Comparison of ENCODE assay signal across 1 cellular context in the genomic region with DNA sequence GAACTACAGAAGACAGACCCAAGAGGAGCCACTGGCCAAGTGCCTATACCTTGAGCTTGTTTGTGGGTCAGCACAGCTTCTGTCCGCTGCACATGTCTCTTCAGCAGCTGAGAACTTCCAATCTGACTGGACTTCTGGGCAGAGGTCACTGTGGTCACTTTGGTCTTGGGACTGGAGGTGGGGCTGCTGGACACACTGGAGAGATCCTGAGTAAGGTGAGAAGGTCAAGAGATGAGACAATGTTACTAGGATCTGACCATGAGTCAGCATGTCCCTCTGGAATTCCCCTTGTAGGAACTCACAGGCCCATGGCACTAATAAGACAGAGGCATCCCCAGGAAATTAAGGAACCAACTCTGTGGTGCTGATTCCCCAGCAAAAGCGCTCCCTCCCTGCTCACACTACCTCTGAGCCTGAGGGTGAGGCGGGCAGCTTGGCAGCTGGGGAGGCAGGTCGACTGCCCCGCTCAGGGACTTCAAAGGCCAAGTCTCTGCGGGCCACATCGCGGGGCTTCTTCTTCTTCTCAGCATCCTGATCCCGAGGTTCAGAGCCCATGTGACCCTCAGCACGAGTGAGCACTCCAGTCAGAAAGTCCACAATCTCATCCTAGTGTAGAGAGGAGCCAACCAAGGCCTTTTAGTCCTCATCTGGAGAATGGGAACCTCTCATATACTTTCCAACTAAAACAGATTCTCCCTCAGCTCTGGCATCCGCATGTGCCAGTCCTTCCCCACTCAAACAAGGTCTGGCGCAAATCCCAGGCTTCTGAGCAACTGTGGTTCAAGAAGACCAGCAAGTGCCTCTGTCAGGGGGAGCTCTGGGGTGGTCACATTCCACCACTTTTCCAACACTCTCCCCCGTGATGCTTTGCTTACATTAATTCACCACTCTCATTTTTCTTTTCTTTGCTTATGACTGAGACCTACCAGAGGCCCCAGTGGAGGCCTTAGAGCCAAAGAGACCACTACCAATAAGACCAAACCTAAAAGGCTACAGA.
TF ChIP-seq lines count a peak whose summit lies in the region.

No MANE protein-coding gene starts in this region.

TF ChIP-seq in HepG2, 621 proteins besides CTCF, POLR2A, EP300 and RAD21 (continued from another document):
- TF ChIP-seq, protein P1, sequence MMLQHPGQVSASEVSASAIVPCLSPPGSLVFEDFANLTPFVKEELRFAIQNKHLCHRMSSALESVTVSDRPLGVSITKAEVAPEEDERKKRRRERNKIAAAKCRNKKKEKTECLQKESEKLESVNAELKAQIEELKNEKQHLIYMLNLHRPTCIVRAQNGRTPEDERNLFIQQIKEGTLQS (CRISPR knock-in tag; IDR thresholded peaks at IDR 0.05): no peak
- no peak for TF ChIP-seq BCL6 (CRISPR knock-in tag; IDR thresholded peaks at IDR 0.05)
- TF ChIP-seq ZBTB21 (CRISPR knock-in tag; IDR thresholded peaks at IDR 0.05): no peak
- TF ChIP-seq, protein P2, sequence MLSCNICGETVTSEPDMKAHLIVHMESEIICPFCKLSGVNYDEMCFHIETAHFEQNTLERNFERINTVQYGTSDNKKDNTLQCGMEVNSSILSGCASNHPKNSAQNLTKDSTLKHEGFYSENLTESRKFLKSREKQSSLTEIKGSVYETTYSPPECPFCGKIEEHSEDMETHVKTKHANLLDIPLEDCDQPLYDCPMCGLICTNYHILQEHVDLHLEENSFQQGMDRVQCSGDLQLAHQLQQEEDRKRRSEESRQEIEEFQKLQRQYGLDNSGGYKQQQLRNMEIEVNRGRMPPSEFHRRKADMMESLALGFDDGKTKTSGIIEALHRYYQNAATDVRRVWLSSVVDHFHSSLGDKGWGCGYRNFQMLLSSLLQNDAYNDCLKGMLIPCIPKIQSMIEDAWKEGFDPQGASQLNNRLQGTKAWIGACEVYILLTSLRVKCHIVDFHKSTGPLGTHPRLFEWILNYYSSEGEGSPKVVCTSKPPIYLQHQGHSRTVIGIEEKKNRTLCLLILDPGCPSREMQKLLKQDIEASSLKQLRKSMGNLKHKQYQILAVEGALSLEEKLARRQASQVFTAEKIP (CRISPR knock-in tag; IDR thresholded peaks at IDR 0.05; ENCODE audit: borderline replicate concordance): no peak
- 0 out of 2 replicates have a peak, but pooled peaks have one; percentile 44 for TF ChIP-seq ZNF296 (CRISPR knock-in tag; conservative IDR thresholded peaks at IDR 0.05)
- TF ChIP-seq EHMT2 (IDR thresholded peaks at IDR 0.05; ENCODE audit: borderline replicate concordance, low read depth, low read length): no peak
- TF ChIP-seq ZNF598 (CRISPR knock-in tag; IDR thresholded peaks at IDR 0.05; ENCODE audit: borderline replicate concordance): peak; percentile 74; the same call in 1 of the 2 replicates
- no peak for TF ChIP-seq TBX2 (CRISPR knock-in tag; IDR thresholded peaks at IDR 0.05; ENCODE audit: borderline replicate concordance)
- no peak for TF ChIP-seq ZNF331 (CRISPR knock-in tag; IDR thresholded peaks at IDR 0.05)
- no peak for TF ChIP-seq HNRNPUL1 (IDR thresholded peaks at IDR 0.05; ENCODE audit: low read depth, low read length)
- TF ChIP-seq SALL1 (CRISPR knock-in tag; IDR thresholded peaks at IDR 0.05): peak; percentile 48; the same call in 1 of the 2 replicates
- TF ChIP-seq ATF7 (IDR thresholded peaks at IDR 0.05): no peak
- TF ChIP-seq ATF7 (CRISPR knock-in tag; IDR thresholded peaks at IDR 0.05): no peak
- no peak for TF ChIP-seq U2AF2 (IDR thresholded peaks at IDR 0.05; ENCODE audit: low read depth, low read length)
- TF ChIP-seq, protein P3, sequence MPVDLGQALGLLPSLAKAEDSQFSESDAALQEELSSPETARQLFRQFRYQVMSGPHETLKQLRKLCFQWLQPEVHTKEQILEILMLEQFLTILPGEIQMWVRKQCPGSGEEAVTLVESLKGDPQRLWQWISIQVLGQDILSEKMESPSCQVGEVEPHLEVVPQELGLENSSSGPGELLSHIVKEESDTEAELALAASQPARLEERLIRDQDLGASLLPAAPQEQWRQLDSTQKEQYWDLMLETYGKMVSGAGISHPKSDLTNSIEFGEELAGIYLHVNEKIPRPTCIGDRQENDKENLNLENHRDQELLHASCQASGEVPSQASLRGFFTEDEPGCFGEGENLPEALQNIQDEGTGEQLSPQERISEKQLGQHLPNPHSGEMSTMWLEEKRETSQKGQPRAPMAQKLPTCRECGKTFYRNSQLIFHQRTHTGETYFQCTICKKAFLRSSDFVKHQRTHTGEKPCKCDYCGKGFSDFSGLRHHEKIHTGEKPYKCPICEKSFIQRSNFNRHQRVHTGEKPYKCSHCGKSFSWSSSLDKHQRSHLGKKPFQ (CRISPR knock-in tag; IDR thresholded peaks at IDR 0.05; ENCODE audit: insufficient replicate concordance): no peak
- no peak for TF ChIP-seq SRY (CRISPR knock-in tag; IDR thresholded peaks at IDR 0.05)
- no peak for TF ChIP-seq ZNF543 (CRISPR knock-in tag; IDR thresholded peaks at IDR 0.05)
- peak; percentile 38; the same call in 1 of the 2 replicates for TF ChIP-seq MAFG (CRISPR knock-in tag; IDR thresholded peaks at IDR 0.05)
- TF ChIP-seq, protein P4, sequence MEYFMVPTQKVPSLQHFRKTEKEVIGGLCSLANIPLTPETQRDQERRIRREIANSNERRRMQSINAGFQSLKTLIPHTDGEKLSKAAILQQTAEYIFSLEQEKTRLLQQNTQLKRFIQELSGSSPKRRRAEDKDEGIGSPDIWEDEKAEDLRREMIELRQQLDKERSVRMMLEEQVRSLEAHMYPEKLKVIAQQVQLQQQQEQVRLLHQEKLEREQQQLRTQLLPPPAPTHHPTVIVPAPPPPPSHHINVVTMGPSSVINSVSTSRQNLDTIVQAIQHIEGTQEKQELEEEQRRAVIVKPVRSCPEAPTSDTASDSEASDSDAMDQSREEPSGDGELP (IDR thresholded peaks at IDR 0.05; ENCODE audit: borderline replicate concordance, low read depth): peak; percentile 46; the same call in 1 of the 2 replicates
- TF ChIP-seq, protein P5, sequence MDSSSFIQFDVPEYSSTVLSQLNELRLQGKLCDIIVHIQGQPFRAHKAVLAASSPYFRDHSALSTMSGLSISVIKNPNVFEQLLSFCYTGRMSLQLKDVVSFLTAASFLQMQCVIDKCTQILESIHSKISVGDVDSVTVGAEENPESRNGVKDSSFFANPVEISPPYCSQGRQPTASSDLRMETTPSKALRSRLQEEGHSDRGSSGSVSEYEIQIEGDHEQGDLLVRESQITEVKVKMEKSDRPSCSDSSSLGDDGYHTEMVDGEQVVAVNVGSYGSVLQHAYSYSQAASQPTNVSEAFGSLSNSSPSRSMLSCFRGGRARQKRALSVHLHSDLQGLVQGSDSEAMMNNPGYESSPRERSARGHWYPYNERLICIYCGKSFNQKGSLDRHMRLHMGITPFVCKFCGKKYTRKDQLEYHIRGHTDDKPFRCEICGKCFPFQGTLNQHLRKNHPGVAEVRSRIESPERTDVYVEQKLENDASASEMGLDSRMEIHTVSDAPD (CRISPR knock-in tag; IDR thresholded peaks at IDR 0.05): no peak
- TF ChIP-seq HDAC1 (CRISPR knock-in tag; IDR thresholded peaks at IDR 0.05): no peak
TF ChIP-seq in HepG2: peak in this region for 21.
